ENCODE assay signal across 9 cellular contexts in genomic region chr1:11967028-11967547, GRCh38. TPM values are rescaled to one million over a fixed set of nuclear protein-coding genes. Genes with fewer than 3 reads are reported as not detected.
A peak's percentile ranks its signal among the peaks of the same experiment; 100 is the strongest.
DNase-seq lines count a peak whose midpoint lies in the region; ATAC-seq, FAIRE-seq and TF ChIP-seq lines count a peak whose summit lies in the region.
"Had no signal": no experiment of that assay in that cellular context is flagged by ENCODE, and none has a peak within 500 bp of the region (broad histone marks: within the 10 kb centered on the region; RNA-seq: fewer than 3 reads in every experiment).

No MANE protein-coding gene starts in this region.

- POLR2A ChIA-PET in GM12878 (lab: Charles Lee), result interaction anchor here (0.5 to 2.1 kb wide), 3 partner anchors 57 to 728 kb away, joined by 3 to 6 read pairs (median 6); no protein-coding TSS in a partner anchor

- no peaks in the 10 kb centered on the region for H3K9me3 Mint-ChIP-seq in GM23338
- H3K9me3 Mint-ChIP-seq: stimulated activated naive CD8-positive, alpha-beta T cell treated with anti-CD3 and anti-CD28 coated beads, Interleukin-15, Interleukin-2, amounts not matched to agents 100 ng/mL and 50 ng/mL, for 24 hours had no signal

- no peaks in the 10 kb centered on the region for H3K9me2 ChIP-seq in GM23338 (ENCODE audit: insufficient read depth)

- SMC1A ChIA-PET in GM12878 (lab: Charles Lee; ENCODE audit: uncharacterized antibody, unreplicated experiment), result interaction anchor here (0.6 to 1.5 kb wide), 11 partner anchors 11 to 309 kb away, joined by 3 to 7 read pairs (median 3); partner anchors contain the start of gene MFN2

- intact Hi-C loops in GM12878 (cut with micrococcal nuclease; ENCODE audit: unreplicated experiment) (loop anchor here (1.0 to 2.0 kb wide), 2 partner anchors 59 to 128 kb away; no protein-coding TSS in a partner anchor), kidney (cut with DNase I) (no loop called here)

- no peak for TF ChIP-seq EP300 in GM12878 (IDR thresholded peaks at IDR 0.05; ENCODE audit: borderline replicate concordance in 1 of 2, control insufficient read depth in 1 of 2, low read depth in 2 of 2, low read length in 2 of 2)

- H3K9me3 ChIP-seq in GM12878 (replicated peaks; ENCODE audit: control insufficient read depth, insufficient read depth, low read length) (no peaks in the 10 kb centered on the region), kidney (ENCODE audit: control insufficient read depth in 1 of 2, low read length in 2 of 2) (no peaks in the 10 kb centered on the region)

- BruUV-seq in GM12878 (replicated peaks; lab: Mats Ljungman, UMichigan), result no TSS peak

- no peak for TF ChIP-seq POLR2A in GM12878 (IDR thresholded peaks at IDR 0.05; ENCODE audit: low read depth, low read length)

- TF ChIP-seq CTCF in AG10803 (conservative IDR thresholded peaks at IDR 0.05; ENCODE audit: low read length) (peak; percentile 43), GM23338 (conservative IDR thresholded peaks at IDR 0.05; ENCODE audit: low read depth in 2 of 2) (peak; percentile 70 to 92), GM12878 (IDR thresholded peaks at IDR 0.05 in 2 of 3, conservative IDR thresholded peaks at IDR 0.05 in 1 of 3; ENCODE audit: control insufficient read depth in 2 of 3, extremely low read depth in 1 of 3, insufficient read depth in 1 of 3, low read depth in 3 of 3, low read length in 3 of 3) (peak; percentile 63 to 81 (median 70); a peak in 5 of 6 replicates), kidney (IDR thresholded peaks at IDR 0.05; ENCODE audit: borderline replicate concordance, extremely low read depth, insufficient read depth) (peak; percentile 62)

- FAIRE-seq in GM12878 (lab: Jason Lieb, UNC) (peak; percentile 78), kidney (lab: Jason Lieb, UNC) (no peak)

- H3K4me1 ChIP-seq in GM23338 (ENCODE audit: insufficient read depth), result no peaks in the 10 kb centered on the region
- H3K4me1 ChIP-seq in GM12878 (ENCODE audit: control insufficient read depth, insufficient read depth, low read length), result no peaks in the 10 kb centered on the region
- no peaks in the 10 kb centered on the region for H3K4me1 ChIP-seq in kidney (ENCODE audit: control insufficient read depth in 1 of 2, insufficient read depth in 1 of 2, low read depth in 1 of 2, low read length in 2 of 2)

- no peak overlapping the region for H3K27ac Mint-ChIP-seq in GM23338
- H3K27ac Mint-ChIP-seq: stimulated activated naive CD8-positive, alpha-beta T cell treated with anti-CD3 and anti-CD28 coated beads, Interleukin-15, Interleukin-2, amounts not matched to agents 100 ng/mL and 50 ng/mL, for 24 hours had no signal

- peak; percentile 16 for DNase-seq in AG10803 (ENCODE audit: low read depth)
- DNase-seq in GM23338 (ENCODE audit: low spot score), result peak; percentile 94
- peak; percentile 50 for DNase-seq in NCI-H460 (ENCODE audit: extremely low read depth, low read depth)
- DNase-seq in GM12878 (ENCODE audit: low read depth, low spot score), result peak; percentile 41
- DNase-seq in kidney, result no peak
- no peak for DNase-seq in H4 (ENCODE audit: low spot score)
- DNase-seq in activated gamma-delta T cell (lab: John Stamatoyannopoulos, UW), result no peak

- H3K4me2 ChIP-seq in GM23338 (no peak overlapping the region), GM12878 (ENCODE audit: control insufficient read depth, insufficient read depth) (no peak overlapping the region)

- H2AFZ ChIP-seq in GM23338 (no peak overlapping the region), GM12878 (ENCODE audit: control insufficient read depth, low read depth, low read length) (no peak overlapping the region)

- H3K36me3 Mint-ChIP-seq in GM23338 (ENCODE audit: low read depth), result peaks cover 18% of the 10 kb centered on the region

- no peaks in the 10 kb centered on the region for H3K79me2 ChIP-seq in GM23338 (replicated peaks; ENCODE audit: insufficient read depth)
- no peaks in the 10 kb centered on the region for H3K79me2 ChIP-seq in GM12878 (ENCODE audit: control insufficient read depth, insufficient read depth, low read length)

- peaks cover 7% of the 10 kb centered on the region for H3K27me3 Mint-ChIP-seq in GM23338 (ENCODE audit: insufficient read depth, low read depth, poor library complexity)
- H3K27me3 Mint-ChIP-seq: stimulated activated naive CD8-positive, alpha-beta T cell treated with anti-CD3 and anti-CD28 coated beads, Interleukin-15, Interleukin-2, amounts not matched to agents 100 ng/mL and 50 ng/mL, for 24 hours had no signal

- in situ Hi-C loops in GM12878 (cut with MboI), result loop anchor here (10.0 kb wide), 1 partner anchor 122 kb away; the partner anchor contains the start of gene NPPA

- H3K27me3 ChIP-seq in GM23338 (ENCODE audit: insufficient read depth) (no peaks in the 10 kb centered on the region), GM12878 (replicated peaks in 1 of 2; ENCODE audit: control insufficient read depth in 2 of 2, insufficient read depth in 2 of 2, low read length in 1 of 2) (no peaks in the 10 kb centered on the region)

- CTCF ChIA-PET in GM12878 (lab: Yijun Ruan, JAX), result interaction anchor here (0.6 to 2.9 kb wide), 24 partner anchors 13 to 293 kb away, joined by 3 to 24 read pairs (median 3); partner anchors contain the start of genes CLCN6, MFN2 and NPPA

- no peaks in the 10 kb centered on the region for H3K36me3 ChIP-seq in GM23338 (ENCODE audit: insufficient read depth)
- H3K36me3 ChIP-seq in GM12878 (ENCODE audit: control insufficient read depth in 2 of 2, insufficient read depth in 2 of 2, low read length in 1 of 2), result peaks cover 10% of the 10 kb centered on the region in 2 experiments
- peaks cover 14 to 16% of the 10 kb centered on the region in 2 donors for H3K36me3 ChIP-seq in kidney (ENCODE audit: control insufficient read depth in 1 of 2, insufficient read depth in 2 of 2, low read length in 2 of 2)

- no peaks in the 10 kb centered on the region for H3F3A ChIP-seq in GM23338 (replicated peaks; ENCODE audit: low read depth)

- no peak overlapping the region for H3K27ac ChIP-seq in GM23338 (ENCODE audit: low read depth)
- no peak overlapping the region for H3K27ac ChIP-seq in GM12878 (ENCODE audit: control insufficient read depth, insufficient read depth)
- no peak overlapping the region for H3K27ac ChIP-seq in kidney (ENCODE audit: low read depth in 2 of 2, low read length in 2 of 2)

- 68% methylated on average over 6 of the region's 6 CpGs for WGBS in GM12878 (ENCODE audit: insufficient coverage, insufficient replicate concordance, low lambda C conversion rate, missing lambda C conversion rate)

- H3K9ac ChIP-seq in GM12878 (ENCODE audit: control insufficient read depth, insufficient read depth, low read length), result no peak overlapping the region
- H3K9ac ChIP-seq in kidney (ENCODE audit: low read length in 2 of 2), result no peak overlapping the region

- RAD21 ChIA-PET in GM12878 (lab: Charles Lee; ENCODE audit: unreplicated experiment), result interaction anchor here (0.6 to 2.0 kb wide), 12 partner anchors 13 to 248 kb away, joined by 3 to 25 read pairs (median 4); partner anchors contain the start of genes AGTRAP and MFN2

- H3K4me1 Mint-ChIP-seq in GM23338, result no peaks in the 10 kb centered on the region; the same call in 2 of the 3 replicates

- no peak overlapping the region for H3K4me3 ChIP-seq in AG10803 (ENCODE audit: low read length)
- H3K4me3 ChIP-seq in GM23338, result no peak overlapping the region
- no peak overlapping the region for H3K4me3 ChIP-seq in GM12878
- H3K4me3 ChIP-seq in kidney (ENCODE audit: low read length in 2 of 2), result no peak overlapping the region

- H4K20me1 ChIP-seq in GM23338 (replicated peaks; ENCODE audit: insufficient read depth) (no peaks in the 10 kb centered on the region), GM12878 (ENCODE audit: control insufficient read depth, insufficient read depth) (no peaks in the 10 kb centered on the region; the same call in 1 of the 2 replicates)

- TF ChIP-seq RAD21 in GM12878 (IDR thresholded peaks at IDR 0.05; ENCODE audit: insufficient read depth, low read depth, low read length), result peak; percentile 77

- no peak overlapping the region for H3K4me3 Mint-ChIP-seq in GM23338
- H3K4me3 Mint-ChIP-seq: stimulated activated naive CD8-positive, alpha-beta T cell treated with anti-CD3 and anti-CD28 coated beads, Interleukin-15, Interleukin-2, amounts not matched to agents 100 ng/mL and 50 ng/mL, for 24 hours had no signal

- ATAC-seq in GM23338 (peak; percentile 99), GM12878 (peak; percentile 92), GM21528 (IDR thresholded peaks at IDR 0.05; ENCODE audit: low FRiP score, unreplicated experiment) (no peak)

RNA-seq across cellular contexts. Expression of gene MFN2, which starts 13.2 kb away (rescaled TPM):
- 36.0 and 40.4 TPM in 2 replicates for total RNA-seq in GM23338 (2014; rRNA removed; shearing (Covaris generic))
- polyA plus RNA-seq in GM23338 (2016; fragmentation: Nextera tagmentation; extraction: Ambion mirVana) (15.1 and 15.4 TPM in 2 replicates), GM12878 (2011; rRNA removed) (29.8 and 50.0 TPM in 2 replicates), GM12878 (2014; fragmentation: Illumina TruSeq; extraction: Trizol) (44.0 and 50.1 TPM in 2 replicates), GM12878 (2014; fragmentation: Nextera tagmentation; extraction: Ambion mirVana) (1 to 10 TPM; 5.3 to 6.4 TPM), GM12878 (2014; rRNA removed) (41.7 and 43.1 TPM in 2 replicates), GM12878 (2016; fragmentation: Nextera tagmentation; extraction: Ambion mirVana) (10 to 100 TPM; 59.9 to 64.4 TPM), kidney (ENCODE audit: insufficient read depth, low read depth, low replicate concordance) (41.1 TPM)
- total RNA-seq in NCI-H460 (2014; rRNA removed; shearing (Covaris generic)), result 29.8 and 32.0 TPM in 2 replicates
- polyA plus RNA-seq in NCI-H460 (2014; cell fraction: nucleus; rRNA removed), result 51.5 and 61.4 TPM in 2 replicates
- 36.8 and 39.8 TPM in 2 replicates for total RNA-seq in GM12878 (2013; cell fraction: nucleolus; rRNA removed)
- total RNA-seq in GM12878 (2014; rRNA removed) (46.1 and 46.2 TPM in 2 replicates), GM12878 (2014; rRNA removed; fragmentation: Illumina TruSeq; extraction: Trizol) (27.5 and 28.7 TPM in 2 replicates), GM12878 (2021) (59.6 and 59.8 TPM in 2 replicates), kidney (77.6 TPM)
- 20.8 TPM for polyA plus RNA-seq in GM12878 (2011; ENCODE audit: low read depth)
- polyA plus RNA-seq in GM12878 (2011; cell fraction: cytosol; rRNA removed), result 42.8 and 42.9 TPM in 2 replicates
- polyA plus RNA-seq in GM12878 (2011; cell fraction: nucleus; rRNA removed), result 57.4 and 73.7 TPM in 2 replicates
- polyA plus RNA-seq in GM12878 (2012), result 28.5 and 35.1 TPM in 2 replicates
- polyA minus RNA-seq in GM12878 (2011; rRNA and poly(A)+ RNA removed), result 53.7 and 65.1 TPM in 2 replicates
- polyA minus RNA-seq in GM12878 (2011; cell fraction: cytosol; rRNA and poly(A)+ RNA removed), result 15.1 and 19.0 TPM in 2 replicates
- 16.0 and 23.1 TPM in 2 replicates for polyA minus RNA-seq in GM12878 (2011; cell fraction: nucleus; rRNA and poly(A)+ RNA removed)
- 38.4 and 40.1 TPM in 2 replicates for total RNA-seq in H4 (2014; rRNA removed; shearing (Covaris generic))

RNA-seq across cellular contexts. Expression of gene PLOD1, which starts 32.6 kb away (rescaled TPM):
- total RNA-seq in GM23338 (2014; rRNA removed; shearing (Covaris generic)), result 56.3 and 62.9 TPM in 2 replicates
- 22.4 and 23.3 TPM in 2 replicates for polyA plus RNA-seq in GM23338 (2016; fragmentation: Nextera tagmentation; extraction: Ambion mirVana)
- 69.1 and 70.0 TPM in 2 replicates for total RNA-seq in NCI-H460 (2014; rRNA removed; shearing (Covaris generic))
- polyA plus RNA-seq in NCI-H460 (2014; cell fraction: nucleus; rRNA removed), result 175 and 207 TPM in 2 replicates
- total RNA-seq in GM12878 (2013; cell fraction: nucleolus; rRNA removed), result 85.4 and 93.8 TPM in 2 replicates
- total RNA-seq in GM12878 (2014; rRNA removed), result 30.8 and 35.9 TPM in 2 replicates
- total RNA-seq in GM12878 (2014; rRNA removed; fragmentation: Illumina TruSeq; extraction: Trizol), result 19.9 and 20.3 TPM in 2 replicates
- total RNA-seq in GM12878 (2021), result 41.2 and 42.6 TPM in 2 replicates
- 20.1 TPM for polyA plus RNA-seq in GM12878 (2011; ENCODE audit: low read depth)
- 15.5 and 33.5 TPM in 2 replicates for polyA plus RNA-seq in GM12878 (2011; rRNA removed)
- 45.6 and 46.0 TPM in 2 replicates for polyA plus RNA-seq in GM12878 (2011; cell fraction: cytosol; rRNA removed)
- polyA plus RNA-seq in GM12878 (2011; cell fraction: nucleus; rRNA removed), result 61.9 and 76.3 TPM in 2 replicates
- 48.1 and 49.8 TPM in 2 replicates for polyA plus RNA-seq in GM12878 (2012)
- 13.8 and 23.9 TPM in 2 replicates for polyA plus RNA-seq in GM12878 (2014; fragmentation: Illumina TruSeq; extraction: Trizol)
- polyA plus RNA-seq in GM12878 (2014; fragmentation: Nextera tagmentation; extraction: Ambion mirVana), result 10 to 100 TPM; 10.6 to 11.5 TPM
- polyA plus RNA-seq in GM12878 (2014; rRNA removed), result 25.7 and 33.2 TPM in 2 replicates
- polyA plus RNA-seq in GM12878 (2016; fragmentation: Nextera tagmentation; extraction: Ambion mirVana), result 10 to 100 TPM; 32.9 to 37.3 TPM
- 34.0 and 56.4 TPM in 2 replicates for polyA minus RNA-seq in GM12878 (2011; rRNA and poly(A)+ RNA removed)
- polyA minus RNA-seq in GM12878 (2011; cell fraction: cytosol; rRNA and poly(A)+ RNA removed), result 24.3 and 30.3 TPM in 2 replicates
- 20.9 and 24.7 TPM in 2 replicates for polyA minus RNA-seq in GM12878 (2011; cell fraction: nucleus; rRNA and poly(A)+ RNA removed)
- 58.8 TPM for total RNA-seq in kidney
- polyA plus RNA-seq in kidney (ENCODE audit: insufficient read depth, low read depth, low replicate concordance), result 103 TPM
- 105 and 112 TPM in 2 replicates for total RNA-seq in H4 (2014; rRNA removed; shearing (Covaris generic))

RNA-seq across cellular contexts. Expression of gene KIAA2013, which starts 40.9 kb away (rescaled TPM):
- total RNA-seq in GM23338 (2014; rRNA removed; shearing (Covaris generic)), result 77.8 and 83.2 TPM in 2 replicates
- polyA plus RNA-seq in GM23338 (2016; fragmentation: Nextera tagmentation; extraction: Ambion mirVana) (15.7 and 19.4 TPM in 2 replicates), GM12878 (2011; rRNA removed) (22.3 and 36.7 TPM in 2 replicates), GM12878 (2014; fragmentation: Illumina TruSeq; extraction: Trizol) (4.3 and 13.1 TPM in 2 replicates), GM12878 (2014; fragmentation: Nextera tagmentation; extraction: Ambion mirVana) (1 to 10 TPM; 1.9 to 5.0 TPM), GM12878 (2014; rRNA removed) (44.9 and 46.5 TPM in 2 replicates), GM12878 (2016; fragmentation: Nextera tagmentation; extraction: Ambion mirVana) (1 to 10 TPM; 5.3 to 6.6 TPM), kidney (ENCODE audit: insufficient read depth, low read depth, low replicate concordance) (52.1 TPM)
- 33.8 and 40.3 TPM in 2 replicates for total RNA-seq in NCI-H460 (2014; rRNA removed; shearing (Covaris generic))
- polyA plus RNA-seq in NCI-H460 (2014; cell fraction: nucleus; rRNA removed), result 62.8 and 74.2 TPM in 2 replicates
- total RNA-seq in GM12878 (2013; cell fraction: nucleolus; rRNA removed), result 54.8 and 62.9 TPM in 2 replicates
- total RNA-seq in GM12878 (2014; rRNA removed) (40.4 and 46.5 TPM in 2 replicates), GM12878 (2014; rRNA removed; fragmentation: Illumina TruSeq; extraction: Trizol) (12.8 and 15.3 TPM in 2 replicates), GM12878 (2021) (42.4 and 43.2 TPM in 2 replicates), kidney (42.5 TPM)
- 20.6 TPM for polyA plus RNA-seq in GM12878 (2011; ENCODE audit: low read depth)
- polyA plus RNA-seq in GM12878 (2011; cell fraction: cytosol; rRNA removed), result 70.4 and 99.3 TPM in 2 replicates
- polyA plus RNA-seq in GM12878 (2011; cell fraction: nucleus; rRNA removed), result 56.0 and 67.2 TPM in 2 replicates
- 35.1 and 41.3 TPM in 2 replicates for polyA plus RNA-seq in GM12878 (2012)
- polyA minus RNA-seq in GM12878 (2011; rRNA and poly(A)+ RNA removed), result 36.1 and 66.9 TPM in 2 replicates
- polyA minus RNA-seq in GM12878 (2011; cell fraction: cytosol; rRNA and poly(A)+ RNA removed), result 22.1 and 22.5 TPM in 2 replicates
- 12.1 and 21.5 TPM in 2 replicates for polyA minus RNA-seq in GM12878 (2011; cell fraction: nucleus; rRNA and poly(A)+ RNA removed)
- total RNA-seq in H4 (2014; rRNA removed; shearing (Covaris generic)), result 29.9 and 38.9 TPM in 2 replicates

RNA-seq across cellular contexts. Expression of gene MIIP, which starts 52.2 kb away (rescaled TPM):
- total RNA-seq in GM23338 (2014; rRNA removed; shearing (Covaris generic)), result 99.7 and 117 TPM in 2 replicates
- polyA plus RNA-seq in GM23338 (2016; fragmentation: Nextera tagmentation; extraction: Ambion mirVana) (81.5 and 86.5 TPM in 2 replicates), GM12878 (2011; rRNA removed) (8.8 and 21.5 TPM in 2 replicates), GM12878 (2014; fragmentation: Illumina TruSeq; extraction: Trizol) (5.4 and 11.6 TPM in 2 replicates), GM12878 (2014; fragmentation: Nextera tagmentation; extraction: Ambion mirVana) (1 to 10 TPM in 1 of 2 experiments, under 1 TPM in 1; 0.84 to 5.1 TPM), GM12878 (2014; rRNA removed) (65.2 and 70.6 TPM in 2 replicates), GM12878 (2016; fragmentation: Nextera tagmentation; extraction: Ambion mirVana) (10 to 100 TPM; 82.3 to 95.7 TPM), kidney (ENCODE audit: insufficient read depth, low read depth, low replicate concordance) (28.5 TPM)
- 17.6 and 24.2 TPM in 2 replicates for total RNA-seq in NCI-H460 (2014; rRNA removed; shearing (Covaris generic))
- 167 and 168 TPM in 2 replicates for polyA plus RNA-seq in NCI-H460 (2014; cell fraction: nucleus; rRNA removed)
- 69.0 and 77.4 TPM in 2 replicates for total RNA-seq in GM12878 (2013; cell fraction: nucleolus; rRNA removed)
- total RNA-seq in GM12878 (2014; rRNA removed) (68.8 and 71.3 TPM in 2 replicates), GM12878 (2014; rRNA removed; fragmentation: Illumina TruSeq; extraction: Trizol) (16.6 and 17.1 TPM in 2 replicates), GM12878 (2021) (56.2 and 57.2 TPM in 2 replicates), kidney (24.7 TPM)
- 12.2 TPM for polyA plus RNA-seq in GM12878 (2011; ENCODE audit: low read depth)
- 30.0 and 54.7 TPM in 2 replicates for polyA plus RNA-seq in GM12878 (2011; cell fraction: cytosol; rRNA removed)
- 275 and 289 TPM in 2 replicates for polyA plus RNA-seq in GM12878 (2011; cell fraction: nucleus; rRNA removed)
- polyA plus RNA-seq in GM12878 (2012), result 37.9 and 40.1 TPM in 2 replicates
- 13.8 and 33.1 TPM in 2 replicates for polyA minus RNA-seq in GM12878 (2011; rRNA and poly(A)+ RNA removed)
- 16.1 and 21.0 TPM in 2 replicates for polyA minus RNA-seq in GM12878 (2011; cell fraction: cytosol; rRNA and poly(A)+ RNA removed)
- 22.2 and 38.7 TPM in 2 replicates for polyA minus RNA-seq in GM12878 (2011; cell fraction: nucleus; rRNA and poly(A)+ RNA removed)
- total RNA-seq in H4 (2014; rRNA removed; shearing (Covaris generic)), result 15.3 and 18.6 TPM in 2 replicates

Comparison
In these comparisons a context has a peak if more than half of its experiments do, and no peak if none do; other contexts are left out.
1. DNase-seq: peak in AG10803 (single experiment), GM23338 (single experiment), NCI-H460 (single experiment) and GM12878 (single experiment); none in kidney (single experiment), H4 (single experiment) and activated gamma-delta T cell (single experiment).
2. Peak in every context shown above with its lines, with median percentiles within 50 percentile points of each other: CTCF ChIP-seq.